Comparison of ENCODE assay signal across 25 cellular contexts in genomic region chr15:80957556-80957955, GRCh38. TPM values are rescaled to one million over a fixed set of nuclear protein-coding genes. Genes with fewer than 3 reads are reported as not detected.
DNase-seq lines count a peak whose midpoint lies in the region; ATAC-seq and TF ChIP-seq lines count a peak whose summit lies in the region.
"Had no signal": no experiment of that assay in that cellular context is flagged by ENCODE, and none has a peak within 500 bp of the region (broad histone marks: within the 10 kb centered on the region; RNA-seq: fewer than 3 reads in every experiment).

No MANE protein-coding gene starts in this region.

- TF ChIP-seq CTCF in RWPE2 (IDR thresholded peaks at IDR 0.05; ENCODE audit: poor library complexity, severe bottlenecking): no peak

- no peaks in the 10 kb centered on the region for H3K27me3 Mint-ChIP-seq in stimulated activated naive CD8-positive, alpha-beta T cell treated with anti-CD3 and anti-CD28 coated beads, Interleukin-15, amount 100 ng/mL, for 72 hours
- H3K27me3 Mint-ChIP-seq: activated CD4-positive, alpha-beta T cell treated with anti-CD3 and anti-CD28 coated beads, Interleukin-2, amount 10 ng/mL, durations not matched to agents 24 days and 14 days; activated naive CD8-positive, alpha-beta T cell treated with anti-CD3 and anti-CD28 coated beads for 36 hours; CD4-positive, CD25-positive, alpha-beta regulatory T cell; IgD-negative memory B cell; naive B cell had no signal

- H3K27ac ChIP-seq in RWPE2 (ENCODE audit: poor library complexity, severe bottlenecking): peak overlapping the region; percentile 41
- H3K27ac ChIP-seq in iPS-20b (ENCODE audit: low read length): no peak overlapping the region
- H3K27ac ChIP-seq: ascending aorta, heart left ventricle, ovary, transverse colon had no signal

- no peaks in the 10 kb centered on the region for H3K9me3 ChIP-seq in RWPE2 (ENCODE audit: severe bottlenecking)
- H3K9me3 ChIP-seq in iPS-20b (ENCODE audit: insufficient read depth, low read depth, low read length): no peaks in the 10 kb centered on the region
- H3K9me3 ChIP-seq: ascending aorta, heart left ventricle, ovary, transverse colon had no signal

- ATAC-seq in stimulated activated naive CD8-positive, alpha-beta T cell treated with anti-CD3 and anti-CD28 coated beads, Interleukin-15, amount 100 ng/mL, for 72 hours: no peak
- ATAC-seq in stimulated activated naive CD8-positive, alpha-beta T cell treated with anti-CD3 and anti-CD28 coated beads, Interleukin-15, Interleukin-2, amounts not matched to agents 100 U/mL and 50 U/mL, for 24 hours: no peak
- ATAC-seq in RWPE2 (ENCODE audit: low read depth) (no peak), GM21619 (IDR thresholded peaks at IDR 0.05; ENCODE audit: unreplicated experiment) (no peak)
- ATAC-seq: heart left ventricle, left colon, SK-N-SH treated with all-trans-retinoic acid at 6 μM for 48 hours had no signal

- H3K4me1 ChIP-seq in RWPE2 (ENCODE audit: insufficient read depth, poor library complexity, severe bottlenecking) (peaks cover 44% of the 10 kb centered on the region), iPS-20b (ENCODE audit: insufficient read depth, low read length) (peaks cover 12% of the 10 kb centered on the region)
- H3K4me1 ChIP-seq: ascending aorta, transverse colon had no signal

- no peak overlapping the region for H3K4me3 ChIP-seq in RWPE2 (ENCODE audit: severe bottlenecking)
- no peak overlapping the region for H3K4me3 ChIP-seq in iPS-20b (ENCODE audit: low read length)
- H3K4me3 ChIP-seq: ascending aorta, heart left ventricle, MG63, ovary, transverse colon had no signal

- no peak overlapping the region for H3K4me3 Mint-ChIP-seq in stimulated activated naive CD8-positive, alpha-beta T cell treated with anti-CD3 and anti-CD28 coated beads, Interleukin-15, amount 100 ng/mL, for 72 hours
- H3K4me3 Mint-ChIP-seq: activated CD4-positive, alpha-beta T cell treated with anti-CD3 and anti-CD28 coated beads, Interleukin-2, amount 10 ng/mL, durations not matched to agents 24 days and 14 days; activated naive CD8-positive, alpha-beta T cell treated with anti-CD3 and anti-CD28 coated beads for 36 hours; CD4-positive, CD25-positive, alpha-beta regulatory T cell; IgD-negative memory B cell; naive B cell had no signal

- peak overlapping the region; percentile 3 to 69 for H3K27ac Mint-ChIP-seq in stimulated activated naive CD8-positive, alpha-beta T cell treated with anti-CD3 and anti-CD28 coated beads, Interleukin-15, amount 100 ng/mL, for 72 hours
- H3K27ac Mint-ChIP-seq: activated CD4-positive, alpha-beta T cell treated with anti-CD3 and anti-CD28 coated beads, Interleukin-2, amount 10 ng/mL, durations not matched to agents 24 days and 14 days; activated naive CD8-positive, alpha-beta T cell treated with anti-CD3 and anti-CD28 coated beads for 36 hours had no signal

- no peaks in the 10 kb centered on the region for H3K9me3 Mint-ChIP-seq in stimulated activated naive CD8-positive, alpha-beta T cell treated with anti-CD3 and anti-CD28 coated beads, Interleukin-15, amount 100 ng/mL, for 72 hours
- H3K9me3 Mint-ChIP-seq: activated CD4-positive, alpha-beta T cell treated with anti-CD3 and anti-CD28 coated beads, Interleukin-2, amount 10 ng/mL, durations not matched to agents 24 days and 14 days; activated naive CD8-positive, alpha-beta T cell treated with anti-CD3 and anti-CD28 coated beads for 36 hours; CD4-positive, CD25-positive, alpha-beta regulatory T cell; IgD-negative memory B cell had no signal

- H3K4me1 Mint-ChIP-seq in stimulated activated naive CD8-positive, alpha-beta T cell treated with anti-CD3 and anti-CD28 coated beads, Interleukin-15, amount 100 ng/mL, for 72 hours: peaks cover 41% of the 10 kb centered on the region

- H3K9ac ChIP-seq in iPS-20b (ENCODE audit: low read depth, low read length): peak overlapping the region; percentile 15; the same call in 1 of the 2 replicates

- peaks cover 11% of the 10 kb centered on the region; the same call in 1 of the 2 replicates for H3K36me3 ChIP-seq in RWPE2 (ENCODE audit: low read depth)
- peaks cover 9% of the 10 kb centered on the region; the same call in 1 of the 2 replicates for H3K36me3 ChIP-seq in iPS-20b (ENCODE audit: insufficient read depth, low read depth, low read length)
- H3K36me3 ChIP-seq: ovary, transverse colon had no signal

- no peaks in the 10 kb centered on the region for H3K27me3 ChIP-seq in RWPE2 (ENCODE audit: insufficient read depth, poor library complexity, severe bottlenecking)
- H3K27me3 ChIP-seq in iPS-20b (ENCODE audit: insufficient read depth, low read length): no peaks in the 10 kb centered on the region
- H3K27me3 ChIP-seq: ascending aorta, heart left ventricle, MG63, ovary, transverse colon had no signal

- DNase-seq in stimulated activated naive CD8-positive, alpha-beta T cell treated with anti-CD3 and anti-CD28 coated beads, Interleukin-15, amount 100 ng/mL, for 72 hours: no peak
- DNase-seq in stimulated activated naive CD8-positive, alpha-beta T cell treated with anti-CD3 and anti-CD28 coated beads, Interleukin-15, Interleukin-2, amounts not matched to agents 100 U/mL and 50 U/mL, for 24 hours: no peak
- DNase-seq in RWPE2 (ENCODE audit: low spot score): peak; percentile 11
- no peak for DNase-seq in A172 (ENCODE audit: low spot score)
- DNase-seq in globus pallidus (ENCODE audit: low spot score): no peak
- DNase-seq: activated CD4-positive, alpha-beta T cell treated with anti-CD3 and anti-CD28 coated beads, Interleukin-2, amount 10 ng/mL, durations not matched to agents 24 days and 14 days; activated naive CD8-positive, alpha-beta T cell treated with anti-CD3 and anti-CD28 coated beads for 36 hours; CD4-positive, CD25-positive, alpha-beta regulatory T cell; central memory CD4-positive, alpha-beta T cell; dermis blood vessel endothelial cell; EL; heart left ventricle; left colon; mesenchymal stem cell; MG63; naive B cell; NCI-H1436; ovary; T-helper 2 cell; transverse colon had no signal

RNA-seq across cellular contexts. Expression of gene MESD, which starts 32.1 kb away (rescaled TPM):
- 19.5 and 20.2 TPM in 2 replicates for total RNA-seq in A172 (2014; rRNA removed; shearing (Covaris generic))

RNA-seq across cellular contexts. Expression of gene TLNRD1, which starts 43.2 kb away (rescaled TPM):
- 9.4 and 11.8 TPM in 2 replicates for total RNA-seq in A172 (2014; rRNA removed; shearing (Covaris generic))
